In genomic region chr7:100827330-100828226, GRCh38 we compare ENCODE assay signal across 1 cellular context.
TF ChIP-seq lines count a peak whose summit lies in the region.

Gene EPHB4 (minus strand): TSS chr7:100827523. CDS start chr7:100827030, 493 bp downstream.

TF ChIP-seq in HepG2, 621 proteins besides CTCF, POLR2A, EP300 and RAD21 (continued from another document):
- 0 out of 2 replicates have a peak, but pooled peaks have one; percentile 26 for TF ChIP-seq ZNF839 (CRISPR knock-in tag; IDR thresholded peaks at IDR 0.05; ENCODE audit: borderline replicate concordance)
- 0 out of 2 replicates have a peak, but pooled peaks have one; percentile 60 for TF ChIP-seq KLF13 (CRISPR knock-in tag; IDR thresholded peaks at IDR 0.05)
- TF ChIP-seq TCF12 (IDR thresholded peaks at IDR 0.05), result no peak
- TF ChIP-seq TCF12 (CRISPR knock-in tag; IDR thresholded peaks at IDR 0.05), result peak; percentile 75; the same call in 1 of the 2 replicates
- peak; percentile 64; the same call in 1 of the 2 replicates for TF ChIP-seq CAMTA2 (CRISPR knock-in tag; IDR thresholded peaks at IDR 0.05; ENCODE audit: borderline replicate concordance)
- peak; percentile 42; the same call in 1 of the 2 replicates for TF ChIP-seq HDAC2 (CRISPR knock-in tag; IDR thresholded peaks at IDR 0.05)
- no peak for TF ChIP-seq BCLAF1 (IDR thresholded peaks at IDR 0.05)
- TF ChIP-seq TAF1 (CRISPR knock-in tag; IDR thresholded peaks at IDR 0.05), result peak; percentile 84
- TF ChIP-seq ZNF792 (CRISPR knock-in tag; IDR thresholded peaks at IDR 0.05), result no peak
- no peak for TF ChIP-seq XBP1 (CRISPR knock-in tag; IDR thresholded peaks at IDR 0.05)
- peak; percentile 72 for TF ChIP-seq ZNF264 (CRISPR knock-in tag; IDR thresholded peaks at IDR 0.05)
- no peak for TF ChIP-seq ZSCAN30 (CRISPR knock-in tag; IDR thresholded peaks at IDR 0.05)
- TF ChIP-seq ZNF451 (CRISPR knock-in tag; IDR thresholded peaks at IDR 0.05), result 0 out of 2 replicates have a peak, but pooled peaks have one; percentile 53
- no peak for TF ChIP-seq ZZZ3 (CRISPR knock-in tag; IDR thresholded peaks at IDR 0.05; ENCODE audit: borderline replicate concordance)
- TF ChIP-seq ZC3H4 (CRISPR knock-in tag; IDR thresholded peaks at IDR 0.05; ENCODE audit: borderline replicate concordance), result no peak
- TF ChIP-seq HDAC1 (CRISPR knock-in tag; IDR thresholded peaks at IDR 0.05), result peak; percentile 67; the same call in 1 of the 2 replicates
- TF ChIP-seq ATF2 (CRISPR knock-in tag; IDR thresholded peaks at IDR 0.05), result 0 out of 2 replicates have a peak, but pooled peaks have one; percentile 24
- peak; percentile 60 for TF ChIP-seq KAT8 (CRISPR knock-in tag; IDR thresholded peaks at IDR 0.05)
- TF ChIP-seq, protein P1, sequence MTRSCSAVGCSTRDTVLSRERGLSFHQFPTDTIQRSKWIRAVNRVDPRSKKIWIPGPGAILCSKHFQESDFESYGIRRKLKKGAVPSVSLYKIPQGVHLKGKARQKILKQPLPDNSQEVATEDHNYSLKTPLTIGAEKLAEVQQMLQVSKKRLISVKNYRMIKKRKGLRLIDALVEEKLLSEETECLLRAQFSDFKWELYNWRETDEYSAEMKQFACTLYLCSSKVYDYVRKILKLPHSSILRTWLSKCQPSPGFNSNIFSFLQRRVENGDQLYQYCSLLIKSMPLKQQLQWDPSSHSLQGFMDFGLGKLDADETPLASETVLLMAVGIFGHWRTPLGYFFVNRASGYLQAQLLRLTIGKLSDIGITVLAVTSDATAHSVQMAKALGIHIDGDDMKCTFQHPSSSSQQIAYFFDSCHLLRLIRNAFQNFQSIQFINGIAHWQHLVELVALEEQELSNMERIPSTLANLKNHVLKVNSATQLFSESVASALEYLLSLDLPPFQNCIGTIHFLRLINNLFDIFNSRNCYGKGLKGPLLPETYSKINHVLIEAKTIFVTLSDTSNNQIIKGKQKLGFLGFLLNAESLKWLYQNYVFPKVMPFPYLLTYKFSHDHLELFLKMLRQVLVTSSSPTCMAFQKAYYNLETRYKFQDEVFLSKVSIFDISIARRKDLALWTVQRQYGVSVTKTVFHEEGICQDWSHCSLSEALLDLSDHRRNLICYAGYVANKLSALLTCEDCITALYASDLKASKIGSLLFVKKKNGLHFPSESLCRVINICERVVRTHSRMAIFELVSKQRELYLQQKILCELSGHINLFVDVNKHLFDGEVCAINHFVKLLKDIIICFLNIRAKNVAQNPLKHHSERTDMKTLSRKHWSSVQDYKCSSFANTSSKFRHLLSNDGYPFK (CRISPR knock-in tag; IDR thresholded peaks at IDR 0.05; ENCODE audit: borderline replicate concordance), result peak; percentile 61; the same call in 1 of the 2 replicates
- peak; percentile 74; the same call in 1 of the 2 replicates for TF ChIP-seq ZNF670 (CRISPR knock-in tag; IDR thresholded peaks at IDR 0.05; ENCODE audit: borderline replicate concordance)
- peak; percentile 64; the same call in 1 of the 2 replicates for TF ChIP-seq DMAP1 (CRISPR knock-in tag; IDR thresholded peaks at IDR 0.05)
- no peak for TF ChIP-seq BRF2 (CRISPR knock-in tag; IDR thresholded peaks at IDR 0.05)
- TF ChIP-seq, protein P2, sequence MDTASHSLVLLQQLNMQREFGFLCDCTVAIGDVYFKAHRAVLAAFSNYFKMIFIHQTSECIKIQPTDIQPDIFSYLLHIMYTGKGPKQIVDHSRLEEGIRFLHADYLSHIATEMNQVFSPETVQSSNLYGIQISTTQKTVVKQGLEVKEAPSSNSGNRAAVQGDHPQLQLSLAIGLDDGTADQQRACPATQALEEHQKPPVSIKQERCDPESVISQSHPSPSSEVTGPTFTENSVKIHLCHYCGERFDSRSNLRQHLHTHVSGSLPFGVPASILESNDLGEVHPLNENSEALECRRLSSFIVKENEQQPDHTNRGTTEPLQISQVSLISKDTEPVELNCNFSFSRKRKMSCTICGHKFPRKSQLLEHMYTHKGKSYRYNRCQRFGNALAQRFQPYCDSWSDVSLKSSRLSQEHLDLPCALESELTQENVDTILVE (CRISPR knock-in tag; IDR thresholded peaks at IDR 0.05), result 0 out of 2 replicates have a peak, but pooled peaks have one; percentile 24
- no peak for TF ChIP-seq ZNF235 (CRISPR knock-in tag; IDR thresholded peaks at IDR 0.05; ENCODE audit: borderline replicate concordance)
- TF ChIP-seq, protein P3, sequence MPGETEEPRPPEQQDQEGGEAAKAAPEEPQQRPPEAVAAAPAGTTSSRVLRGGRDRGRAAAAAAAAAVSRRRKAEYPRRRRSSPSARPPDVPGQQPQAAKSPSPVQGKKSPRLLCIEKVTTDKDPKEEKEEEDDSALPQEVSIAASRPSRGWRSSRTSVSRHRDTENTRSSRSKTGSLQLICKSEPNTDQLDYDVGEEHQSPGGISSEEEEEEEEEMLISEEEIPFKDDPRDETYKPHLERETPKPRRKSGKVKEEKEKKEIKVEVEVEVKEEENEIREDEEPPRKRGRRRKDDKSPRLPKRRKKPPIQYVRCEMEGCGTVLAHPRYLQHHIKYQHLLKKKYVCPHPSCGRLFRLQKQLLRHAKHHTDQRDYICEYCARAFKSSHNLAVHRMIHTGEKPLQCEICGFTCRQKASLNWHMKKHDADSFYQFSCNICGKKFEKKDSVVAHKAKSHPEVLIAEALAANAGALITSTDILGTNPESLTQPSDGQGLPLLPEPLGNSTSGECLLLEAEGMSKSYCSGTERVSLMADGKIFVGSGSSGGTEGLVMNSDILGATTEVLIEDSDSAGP (CRISPR knock-in tag; IDR thresholded peaks at IDR 0.05; ENCODE audit: borderline replicate concordance), result peak; percentile 81; the same call in 1 of the 2 replicates
- no peak for TF ChIP-seq PTBP1 (IDR thresholded peaks at IDR 0.05; ENCODE audit: low read depth, low read length, poor library complexity, severe bottlenecking)
- TF ChIP-seq SNAPC2 (CRISPR knock-in tag; IDR thresholded peaks at IDR 0.05), result peak; percentile 45; the same call in 1 of the 2 replicates
- TF ChIP-seq ZNF782 (CRISPR knock-in tag; IDR thresholded peaks at IDR 0.05; ENCODE audit: borderline replicate concordance), result 0 out of 2 replicates have a peak, but pooled peaks have one; percentile 36
- no peak; the same call in 1 of the 2 replicates for TF ChIP-seq SMC3 (IDR thresholded peaks at IDR 0.05; ENCODE audit: low read length)
